In the genomic region with DNA sequence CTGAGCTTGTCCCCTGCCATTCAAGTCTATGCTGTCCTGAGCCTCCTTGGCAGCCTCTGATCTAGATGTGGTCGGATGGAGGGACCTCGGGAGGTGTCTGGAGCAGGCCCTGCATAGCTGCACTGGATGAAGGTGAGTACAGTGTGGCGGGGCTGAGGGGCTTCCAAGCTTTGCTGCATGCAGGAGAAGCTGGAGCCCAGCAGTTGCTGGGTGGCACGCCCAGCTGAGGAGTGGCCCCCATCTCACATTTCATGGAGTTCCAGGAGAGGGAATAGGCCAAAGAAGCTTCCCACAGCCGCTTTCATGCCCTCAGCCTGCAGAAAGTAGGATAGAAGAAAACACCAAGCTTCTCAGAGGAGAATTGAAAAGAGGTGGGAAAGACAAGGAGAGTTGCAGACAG, we compare ENCODE assay signal across 7 cellular contexts. TPM values are rescaled to one million over a fixed set of nuclear protein-coding genes. Genes with fewer than 3 reads are reported as not detected.
"Had no signal": no experiment of that assay in that cellular context is flagged by ENCODE, and none has a peak within 500 bp of the region (broad histone marks: within the 10 kb centered on the region; RNA-seq: fewer than 3 reads in every experiment).

No MANE protein-coding gene starts in this region.

- H3K4me1 Mint-ChIP-seq: GM23338, H9, IgD-negative memory B cell had no signal

- H3K4me3 ChIP-seq: GM23338 had no signal

- ATAC-seq: GM23338, HepG2 had no signal

- H3K27ac Mint-ChIP-seq: GM23338, H9, IgD-negative memory B cell had no signal

- DNase-seq: H9, HCEC 1CT had no signal

- H3K4me3 Mint-ChIP-seq: GM23338, H9, IgD-negative memory B cell had no signal

RNA-seq across cellular contexts. Expression of a gene that starts 48.2 kb away (rescaled TPM):
- total RNA-seq: GM23338, H1, HepG2, HT1080 had no signal
- polyA plus RNA-seq: HepG2, IgD-negative memory B cell had no signal
